8 cellular contexts compared by ENCODE assay signal in the genomic region with DNA sequence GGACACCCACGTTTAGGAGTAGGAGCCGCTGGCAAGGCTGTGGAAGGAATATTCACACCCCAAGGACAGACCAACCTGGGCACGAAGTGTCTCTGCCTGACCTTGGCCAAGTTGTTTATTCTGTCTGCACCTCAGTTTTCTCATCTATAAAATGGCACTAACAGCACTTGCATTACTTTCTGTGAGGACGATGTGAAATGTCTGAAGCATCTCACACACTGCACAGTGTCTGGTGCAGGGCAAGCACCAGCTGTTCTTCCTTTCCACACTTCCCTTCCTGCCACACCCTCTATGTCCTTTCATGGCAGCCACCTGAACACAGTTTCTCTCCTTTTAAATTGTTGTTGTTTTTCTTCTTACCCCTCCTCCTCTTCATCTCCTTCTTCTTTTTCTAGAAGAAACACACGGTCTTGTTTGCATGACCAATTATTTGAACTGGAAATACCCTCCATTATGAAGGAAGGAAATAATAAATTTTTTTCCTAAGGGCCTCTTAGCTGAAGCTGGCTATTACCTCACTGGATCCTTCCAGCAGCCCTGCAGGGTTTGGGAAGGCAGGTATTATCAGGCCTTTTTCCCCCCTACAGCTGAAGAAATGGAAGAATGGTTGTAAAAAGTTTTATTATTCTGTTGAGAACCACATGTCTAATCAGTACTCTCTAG. TPM values are rescaled to one million over a fixed set of nuclear protein-coding genes. Genes with fewer than 3 reads are reported as not detected.
DNase-seq lines count a peak whose midpoint lies in the region; TF ChIP-seq lines count a peak whose summit lies in the region.

No MANE protein-coding gene starts in this region.

- no peak overlapping the region for H3K4me2 ChIP-seq in trophoblast cell (ENCODE audit: low read length)

- intact Hi-C loops in breast epithelium (cut with DNase I; ENCODE audit: low total_unique reads): loop anchor here (5.0 kb wide), 1 partner anchor 61 kb away; no protein-coding TSS in a partner anchor
- intact Hi-C loops in sigmoid colon (cut with DNase I): no loop called here

- CTCF ChIA-PET in AG04450 (lab: Charles Lee): interaction anchor here (0.7 to 1.6 kb wide), 6 partner anchors 10 to 142 kb away, joined by 3 to 5 read pairs (median 3); no protein-coding TSS in a partner anchor

- no peaks in the 10 kb centered on the region for H3K79me2 ChIP-seq in trophoblast cell (ENCODE audit: control insufficient read depth, insufficient read depth, low read length, poor library complexity)

- H3K4me3 ChIP-seq in AG04450 (ENCODE audit: low read depth, low read length) (no peak overlapping the region), breast epithelium (no peak overlapping the region), sigmoid colon (no peak overlapping the region), H7 (ENCODE audit: insufficient read depth, low read depth, low read length) (no peak overlapping the region), trophoblast cell (ENCODE audit: low read depth, low read length) (no peak overlapping the region)

- 29 to 39% methylated on average over 5 of the region's 5 CpGs for WGBS in sigmoid colon, 2 donors
- no CpG with 5 or more reads among the region's 5 CpGs for WGBS in trophoblast cell (ENCODE audit: extremely low coverage, insufficient coverage, insufficient read length)

- TF ChIP-seq POLR2A in GM19099 (IDR thresholded peaks at IDR 0.05; ENCODE audit: extremely low read depth, insufficient read length, low read depth) (peak; percentile 23), breast epithelium (IDR thresholded peaks at IDR 0.05) (no peak), sigmoid colon (IDR thresholded peaks at IDR 0.05) (no peak)

- H3K23ac ChIP-seq in trophoblast cell (ENCODE audit: low read length): no peak overlapping the region

- no peak overlapping the region for H3K9ac ChIP-seq in trophoblast cell (ENCODE audit: low read length)

- peaks cover 18 to 42% of the 10 kb centered on the region in 2 donors for H3K4me1 ChIP-seq in breast epithelium
- H3K4me1 ChIP-seq in sigmoid colon: peaks cover 4 to 61% (median 59%) of the 10 kb centered on the region in 4 donors
- peaks cover 3 to 10% of the 10 kb centered on the region in 2 experiments for H3K4me1 ChIP-seq in trophoblast cell (ENCODE audit: control insufficient read depth in 1 of 2, insufficient read depth in 2 of 2, low read length in 2 of 2)

- H4K12ac ChIP-seq in trophoblast cell (ENCODE audit: low read depth, low read length): no peak overlapping the region

- H3K36me3 ChIP-seq in KOPT-K1 (ENCODE audit: insufficient read depth, low read length) (no peaks in the 10 kb centered on the region), breast epithelium (no peaks in the 10 kb centered on the region), sigmoid colon (no peaks in the 10 kb centered on the region), H7 (replicated peaks; ENCODE audit: control insufficient read depth, insufficient read depth, low read length) (no peaks in the 10 kb centered on the region), trophoblast cell (ENCODE audit: control insufficient read depth in 1 of 2, insufficient read depth in 2 of 2, low read length in 2 of 2) (peaks cover 0 to 5% of the 10 kb centered on the region in 2 experiments)

- no peak overlapping the region for H3K4ac ChIP-seq in trophoblast cell (ENCODE audit: low read depth, low read length)

- no peaks in the 10 kb centered on the region for H3K79me1 ChIP-seq in trophoblast cell (ENCODE audit: low read length)

- no peak overlapping the region for H4K91ac ChIP-seq in trophoblast cell (ENCODE audit: low read depth, low read length)

- POLR2A ChIA-PET in AG04450 (lab: Yijun Ruan, JAX): interaction anchor here (0.8 to 7.6 kb wide), 4 partner anchors 10 to 56 kb away, joined by 3 to 63 read pairs (median 8); no protein-coding TSS in a partner anchor

- H3K18ac ChIP-seq in trophoblast cell (ENCODE audit: low read length): no peak overlapping the region

- no peaks in the 10 kb centered on the region for H3K9me3 ChIP-seq in AG04450 (ENCODE audit: control insufficient read depth, insufficient read depth, low read length)
- no peaks in the 10 kb centered on the region for H3K9me3 ChIP-seq in KOPT-K1 (ENCODE audit: insufficient read depth, low read length, poor library complexity, severe bottlenecking)
- H3K9me3 ChIP-seq in breast epithelium: no peaks in the 10 kb centered on the region
- H3K9me3 ChIP-seq in sigmoid colon: no peaks in the 10 kb centered on the region
- H3K9me3 ChIP-seq in trophoblast cell (ENCODE audit: insufficient read depth, low read depth, low read length): peaks cover 2% of the 10 kb centered on the region

- no peak overlapping the region for H3K14ac ChIP-seq in trophoblast cell (ENCODE audit: low read length)

- no peak overlapping the region for H2AK5ac ChIP-seq in trophoblast cell (ENCODE audit: low read length)

- H2BK5ac ChIP-seq in trophoblast cell (ENCODE audit: low read depth, low read length, poor library complexity): no peak overlapping the region

- TF ChIP-seq CTCF in AG04450 (IDR thresholded peaks at IDR 0.05; ENCODE audit: low read depth, low read length) (no peak), breast epithelium (IDR thresholded peaks at IDR 0.05) (no peak), sigmoid colon (IDR thresholded peaks at IDR 0.05) (no peak)

- H2BK12ac ChIP-seq in trophoblast cell (ENCODE audit: low read length): no peak overlapping the region

- H2BK120ac ChIP-seq in trophoblast cell (ENCODE audit: insufficient read depth, low read length, poor library complexity): no peak overlapping the region

- no peak overlapping the region for H4K8ac ChIP-seq in trophoblast cell (ENCODE audit: low read depth, low read length)

- no peak overlapping the region for H2AFZ ChIP-seq in trophoblast cell (ENCODE audit: insufficient read depth, low read length, poor library complexity)

- TF ChIP-seq EP300 in sigmoid colon (IDR thresholded peaks at IDR 0.05): no peak

- DNase-seq in AG04450 (ENCODE audit: low read depth, low spot score): no peak
- no peak for DNase-seq in breast epithelium (ENCODE audit: low spot score in 2 of 2)
- DNase-seq in sigmoid colon: no peak
- DNase-seq in SKM-1 (lab: John Stamatoyannopoulos, UW; ENCODE audit: unreplicated experiment): no peak
- no peak for DNase-seq in H7
- DNase-seq in trophoblast cell: no peak

- H3K27ac ChIP-seq in AG04450 (ENCODE audit: low read depth, low read length): peak overlapping the region; percentile 39
- peak overlapping the region; percentile 81 for H3K27ac ChIP-seq in KOPT-K1 (ENCODE audit: low read depth, low read length, poor library complexity, severe bottlenecking)
- H3K27ac ChIP-seq in breast epithelium: peak overlapping the region; percentile 94 to 98
- H3K27ac ChIP-seq in sigmoid colon: peak overlapping the region; percentile 93 to 99 (median 98)
- H3K27ac ChIP-seq in trophoblast cell (ENCODE audit: low read depth, low read length): no peak overlapping the region

- no peaks in the 10 kb centered on the region for H3K27me3 ChIP-seq in AG04450 (ENCODE audit: control insufficient read depth, insufficient read depth, low read length)
- H3K27me3 ChIP-seq in breast epithelium: no peaks in the 10 kb centered on the region
- H3K27me3 ChIP-seq in sigmoid colon: no peaks in the 10 kb centered on the region
- H3K27me3 ChIP-seq in H7 (ENCODE audit: control insufficient read depth, insufficient read depth, low read length): no peaks in the 10 kb centered on the region
- peaks cover 12% of the 10 kb centered on the region for H3K27me3 ChIP-seq in trophoblast cell (ENCODE audit: insufficient read depth, low read length)

RNA-seq across cellular contexts. Expression of a gene that starts 42.9 kb away (rescaled TPM):
- polyA plus RNA-seq in AG04450 (2011; rRNA removed) (8.8 and 13.1 TPM in 2 replicates), sigmoid colon (10 to 100 TPM; 14.8 to 43.5 (median 25.8) TPM)
- 7.6 and 8.1 TPM in 2 replicates for polyA minus RNA-seq in AG04450 (2011; rRNA and poly(A)+ RNA removed)
- total RNA-seq in breast epithelium (10 to 100 TPM in 2 of 3 donors, 1 to 10 TPM in 1; 6.4 to 33.1 (median 13.4) TPM), sigmoid colon (10 to 100 TPM in 3 of 4 donors, 1 to 10 TPM in 1; 5.3 to 39.0 (median 13.2) TPM)
- total RNA-seq in H7 (2014; rRNA removed; shearing (Covaris generic)): 20.6 and 21.9 TPM in 2 replicates
- 2.7 and 3.4 TPM in 2 replicates for polyA plus RNA-seq in trophoblast cell (2013)

RNA-seq across cellular contexts. Expression of a gene that starts 51.9 kb away (rescaled TPM):
- polyA plus RNA-seq in AG04450 (2011; rRNA removed) (292 and 305 TPM in 2 replicates), sigmoid colon (100 to 1,000 TPM in 2 of 3 donors, 10 to 100 TPM in 1; 85.3 to 122 (median 105) TPM)
- 367 and 414 TPM in 2 replicates for polyA minus RNA-seq in AG04450 (2011; rRNA and poly(A)+ RNA removed)
- total RNA-seq in breast epithelium (100 to 1,000 TPM; 144 to 175 (median 167) TPM), sigmoid colon (100 to 1,000 TPM; 121 to 183 (median 135) TPM)
- total RNA-seq in H7 (2014; rRNA removed; shearing (Covaris generic)): 59.3 and 74.2 TPM in 2 replicates
- polyA plus RNA-seq in trophoblast cell (2013): 36.3 and 38.7 TPM in 2 replicates
